21 cellular contexts compared by ENCODE assay signal in genomic region chr1:1330366-1331067, GRCh38. TPM values are rescaled to one million over a fixed set of nuclear protein-coding genes. Genes with fewer than 3 reads are reported as not detected.
DNase-seq lines count a peak whose midpoint lies in the region; ATAC-seq and TF ChIP-seq lines count a peak whose summit lies in the region.
"Had no signal": no experiment of that assay in that cellular context is flagged by ENCODE, and none has a peak within 500 bp of the region (broad histone marks: within the 10 kb centered on the region; RNA-seq: fewer than 3 reads in every experiment).

No MANE protein-coding gene starts in this region.

- H3K27ac ChIP-seq in Peyer's patch: peak overlapping the region in 3 of 4 donors; percentile 52 to 71 (median 61)
- H3K27ac ChIP-seq: adrenal gland, BLaER1, parathyroid adenoma, thoracic aorta had no signal

- H3K4me1 ChIP-seq in Peyer's patch: peaks cover 5 to 25% (median 12%) of the 10 kb centered on the region in 4 donors

- H3K36me3 Mint-ChIP-seq in stimulated activated naive B cell treated with anti-CD40 and anti-IgM and Interleukin-4, amounts not matched to agents 10 μg/mL and 1 μg/mL and 100 μg/mL, for 72 hours: peaks cover 6 to 13% of the 10 kb centered on the region in 2 donors

- no peaks in the 10 kb centered on the region for H3K9me3 Mint-ChIP-seq in stimulated activated naive B cell treated with anti-CD40 and anti-IgM and Interleukin-4, amounts not matched to agents 10 μg/mL and 1 μg/mL and 100 μg/mL, for 72 hours

- H3K4me3 ChIP-seq in Peyer's patch: peak overlapping the region in 1 of 4 donors; percentile 20
- H3K4me3 ChIP-seq: adrenal gland, BLaER1, thoracic aorta had no signal

- H3K27me3 Mint-ChIP-seq in stimulated activated naive B cell treated with anti-CD40 and anti-IgM and Interleukin-4, amounts not matched to agents 10 μg/mL and 1 μg/mL and 100 μg/mL, for 72 hours: no peaks in the 10 kb centered on the region

- peaks cover 17 to 19% of the 10 kb centered on the region in 2 donors for H3K4me1 Mint-ChIP-seq in stimulated activated naive B cell treated with anti-CD40 and anti-IgM and Interleukin-4, amounts not matched to agents 10 μg/mL and 1 μg/mL and 100 μg/mL, for 72 hours

- DNase-seq in NCI-H1417 (lab: John Stamatoyannopoulos, UW) (peak in 2 of 3 experiments; percentile 18 to 45), NCI-H1417 treated with DMSO at 0.1 percent for 48 hours (lab: John Stamatoyannopoulos, UW) (no peak), Peyer's patch (peak in 2 of 3 donors; percentile 64 to 72), germinal center (ENCODE audit: low spot score) (peak; percentile 77), NCI-H446 (lab: John Stamatoyannopoulos, UW) (no peak)
- DNase-seq in stimulated activated naive B cell treated with anti-CD40 and anti-IgM and Interleukin-4, amounts not matched to agents 10 μg/mL and 1 μg/mL and 100 μg/mL, for 72 hours: no peak
- no peak for DNase-seq in activated effector memory CD4-positive, alpha-beta T cell treated with Interleukin-2 at 50 U/mL for 16 hours
- DNase-seq: 8988T; activated CD4-positive, alpha-beta T cell treated with anti-CD3 and anti-CD28 coated beads for 48 hours; effector CD4-positive, alpha-beta T cell; esophagus squamous epithelium; glutamatergic neuron; MV-4-11; NCI-H2081 treated with DMSO at 0.1 percent for 48 hours; NCI-H774; small intestine had no signal

- TF ChIP-seq POLR2A in Peyer's patch (IDR thresholded peaks at IDR 0.05): no peak

- no peak for ATAC-seq in stimulated activated naive B cell treated with anti-CD40 and anti-IgM and Interleukin-4, amounts not matched to agents 10 μg/mL and 1 μg/mL and 100 μg/mL, for 72 hours (replicated peaks)
- no peak for ATAC-seq in GM18520 (IDR thresholded peaks at IDR 0.05; ENCODE audit: unreplicated experiment)

- H3K4me3 Mint-ChIP-seq in stimulated activated naive B cell treated with anti-CD40 and anti-IgM and Interleukin-4, amounts not matched to agents 10 μg/mL and 1 μg/mL and 100 μg/mL, for 72 hours: no peak overlapping the region

- peaks cover 0 to 29% (median 0%) of the 10 kb centered on the region in 3 donors for H3K36me3 ChIP-seq in Peyer's patch

- peak overlapping the region; percentile 49 for H3K27ac Mint-ChIP-seq in stimulated activated naive B cell treated with anti-CD40 and anti-IgM and Interleukin-4, amounts not matched to agents 10 μg/mL and 1 μg/mL and 100 μg/mL, for 72 hours

- H3K27me3 ChIP-seq in Peyer's patch: no peaks in the 10 kb centered on the region
- H3K27me3 ChIP-seq: adrenal gland, BLaER1 had no signal

- H3K9me3 ChIP-seq in Peyer's patch: no peaks in the 10 kb centered on the region
- H3K9me3 ChIP-seq: adrenal gland, BLaER1, esophagus squamous epithelium, thoracic aorta had no signal

- TF ChIP-seq CTCF in Peyer's patch (IDR thresholded peaks at IDR 0.05): no peak

RNA-seq across cellular contexts. Expression of gene TAS1R3, which starts 0.6 kb away (rescaled TPM):
- total RNA-seq in Peyer's patch: 1 to 10 TPM; 2.1 to 5.8 (median 3.0) TPM

RNA-seq across cellular contexts. Expression of gene CPTP, which starts 5.9 kb away (rescaled TPM):
- 10 to 100 TPM; 10.7 to 94.0 (median 84.6) TPM for total RNA-seq in Peyer's patch

RNA-seq across cellular contexts. Expression of gene INTS11, which starts 6.1 kb away (rescaled TPM):
- 100 to 1,000 TPM; 146 to 359 (median 273) TPM for total RNA-seq in Peyer's patch

RNA-seq across cellular contexts. Expression of gene DVL1, which starts 18.7 kb away (rescaled TPM):
- total RNA-seq in Peyer's patch: 100 to 1,000 TPM in 3 of 4 donors, 10 to 100 TPM in 1; 76.0 to 196 (median 164) TPM

RNA-seq across cellular contexts. Expression of gene PUSL1, which starts 22.1 kb away (rescaled TPM):
- total RNA-seq in Peyer's patch: 10 to 100 TPM; 12.4 to 38.9 (median 24.4) TPM

Comparison
In these comparisons a context has a peak if more than half of its experiments do, and no peak if none do; other contexts are left out.
1. DNase-seq: peak in NCI-H1417 (2 of 3), Peyer's patch (2 of 3) and germinal center (single experiment); none in NCI-H1417 treated with DMSO at 0.1 percent for 48 hours (single experiment), stimulated activated naive B cell treated with anti-CD40 and anti-IgM and Interleukin-4, amounts not matched to agents 10 μg/mL and 1 μg/mL and 100 μg/mL, for 72 hours (single experiment), NCI-H446 (0 of 2) and activated effector memory CD4-positive, alpha-beta T cell treated with Interleukin-2 at 50 U/mL for 16 hours (single experiment).